22 cellular contexts compared by ENCODE assay signal in genomic region chr11:129865701-129866100, GRCh38. TPM values are rescaled to one million over a fixed set of nuclear protein-coding genes. Genes with fewer than 3 reads are reported as not detected.
A peak's percentile ranks its signal among the peaks of the same experiment; 100 is the strongest.
DNase-seq lines count a peak whose midpoint lies in the region; ATAC-seq, FAIRE-seq and TF ChIP-seq lines count a peak whose summit lies in the region.
"Had no signal": no experiment of that assay in that cellular context is flagged by ENCODE, and none has a peak within 500 bp of the region (broad histone marks: within the 10 kb centered on the region; RNA-seq: fewer than 3 reads in every experiment).

No MANE protein-coding gene starts in this region.

- FAIRE-seq in D721Med (lab: Jason Lieb, UNC): no peak
- FAIRE-seq: astrocyte, RCC 7860 had no signal

- peak overlapping the region; percentile 66 to 91 for H3K27ac Mint-ChIP-seq in T-cell

- H3K27me3 Mint-ChIP-seq in T-cell: no peaks in the 10 kb centered on the region

- peak overlapping the region; percentile 88 for H3K27ac ChIP-seq in cardiac muscle cell
- H3K27ac ChIP-seq in left ventricle myocardium inferior (replicated peaks): no peak overlapping the region
- H3K27ac ChIP-seq: left lung, SK-N-MC, spleen, tibial artery had no signal

- peaks cover 33 to 44% (median 34%) of the 10 kb centered on the region in 3 donors for H3K4me1 Mint-ChIP-seq in T-cell

- POLR2A ChIA-PET in T-cell (lab: Charles Lee): no interaction called here

- peaks cover 28% of the 10 kb centered on the region for H3K4me1 ChIP-seq in cardiac muscle cell (ENCODE audit: low read depth)
- H3K4me1 ChIP-seq in left ventricle myocardium inferior: peaks cover 24% of the 10 kb centered on the region
- H3K4me1 ChIP-seq: spleen had no signal

- H3K27me3 ChIP-seq in cardiac muscle cell (no peaks in the 10 kb centered on the region), left ventricle myocardium inferior (ENCODE audit: low read depth) (no peaks in the 10 kb centered on the region)
- H3K27me3 ChIP-seq: left lung, spleen, tibial artery had no signal

- DNase-seq in cardiac muscle cell (ENCODE audit: low read depth in 1 of 2, low spot score in 1 of 2) (no peak), left ventricle myocardium inferior (no peak), T-cell (peak in 1 of 34 experiments; percentile 15), left kidney (ENCODE audit: low read depth, low spot score) (peak; percentile 56), NCI-H748 treated with DMSO at 0.1 percent for 48 hours (lab: John Stamatoyannopoulos, UW) (no peak), D721Med (ENCODE audit: insufficient read length, low spot score) (no peak), GM19240 (ENCODE audit: insufficient read length, low spot score) (no peak)
- DNase-seq: AML-193; cerebellar nuclear complex; effector memory CD4-positive, alpha-beta T cell; glutamatergic neuron; KBM-7; left lung; mucosa of descending colon; NCI-H1930; NCI-H446 treated with DMSO at 0.1 percent for 48 hours; spleen; tibial artery had no signal

- peaks cover 81% of the 10 kb centered on the region for H3K36me3 Mint-ChIP-seq in T-cell

- no peak overlapping the region for H3K4me3 Mint-ChIP-seq in T-cell

- ATAC-seq in T-cell (replicated peaks in 1 of 4): peak in 2 of 4 experiments; percentile 15 to 39
- ATAC-seq: left lung, mucosa of descending colon had no signal

- no peak for TF ChIP-seq CTCF in cardiac muscle cell (IDR thresholded peaks at IDR 0.05; ENCODE audit: low read depth, low read length)
- no peak for TF ChIP-seq CTCF in left ventricle myocardium inferior (IDR thresholded peaks at IDR 0.05; ENCODE audit: borderline replicate concordance)
- TF ChIP-seq CTCF in D721Med (IDR thresholded peaks at IDR 0.05; ENCODE audit: insufficient read depth, missing control alignments): no peak

- CTCF ChIA-PET in T-cell (lab: Charles Lee): no interaction called here

- intact Hi-C loops in left ventricle myocardium inferior (cut with micrococcal nuclease): no loop called here

- peaks cover 47% of the 10 kb centered on the region for H3K36me3 ChIP-seq in cardiac muscle cell
- peaks cover 77% of the 10 kb centered on the region for H3K36me3 ChIP-seq in left ventricle myocardium inferior

- H3K4me3 ChIP-seq in cardiac muscle cell: no peak overlapping the region
- H3K4me3 ChIP-seq in left ventricle myocardium inferior: no peak overlapping the region
- H3K4me3 ChIP-seq: left lung, mucosa of descending colon, SK-N-MC, spleen, tibial artery had no signal

- no peaks in the 10 kb centered on the region for H3K9me3 Mint-ChIP-seq in T-cell

- no peaks in the 10 kb centered on the region for H3K9me3 ChIP-seq in cardiac muscle cell (ENCODE audit: low read depth)
- no peaks in the 10 kb centered on the region for H3K9me3 ChIP-seq in left ventricle myocardium inferior (replicated peaks)
- H3K9me3 ChIP-seq: left lung, mucosa of descending colon, spleen, tibial artery had no signal

RNA-seq across cellular contexts. Expression of gene NFRKB, which starts 29.7 kb away (rescaled TPM):
- total RNA-seq in cardiac muscle cell (36.3 and 43.7 TPM in 2 replicates), left ventricle myocardium inferior (11.8 TPM), T-cell (10 to 100 TPM; 49.7 to 83.9 (median 65.9) TPM)
- polyA plus RNA-seq in cardiac muscle cell: 44.2 and 50.6 TPM in 2 replicates

RNA-seq across cellular contexts. Expression of gene TMEM45B, which starts 50.1 kb away (rescaled TPM):
- total RNA-seq in cardiac muscle cell (0.18 and 0.33 TPM in 2 replicates), left ventricle myocardium inferior (not detected), T-cell (10 to 100 TPM in 3 of 5 donors, 1 to 10 TPM in 2; 1.4 to 22.7 (median 14.3) TPM)
- polyA plus RNA-seq in cardiac muscle cell: 0.10 and 0.37 TPM in 2 replicates
- total RNA-seq: astrocyte, G401 had no signal
